In the genomic region with DNA sequence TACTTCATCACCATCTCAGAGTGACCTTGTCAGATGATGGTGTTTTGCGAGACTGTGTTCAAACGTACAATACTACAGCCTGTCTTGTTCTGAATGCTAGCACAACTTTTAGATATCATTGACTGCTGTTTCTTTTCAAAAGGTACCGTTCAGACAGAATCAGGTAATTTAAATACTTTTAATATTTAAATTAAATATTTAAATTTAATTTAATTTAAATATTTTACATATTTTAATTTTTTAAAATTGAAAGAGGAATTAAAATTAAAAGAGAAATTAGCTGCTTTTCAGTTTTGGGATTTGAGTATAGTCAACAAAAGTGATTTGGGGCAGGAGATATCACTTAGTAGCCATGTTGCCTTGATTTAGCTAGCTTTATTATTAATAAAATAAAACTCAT, we compare ENCODE assay signal across 8 cellular contexts.
"Had no signal": no experiment of that assay in that cellular context is flagged by ENCODE, and none has a peak within 500 bp of the region (broad histone marks: within the 10 kb centered on the region; RNA-seq: fewer than 3 reads in every experiment).

No MANE protein-coding gene starts in this region.

- FAIRE-seq: HepG2 had no signal

- H3K27ac ChIP-seq: HL-60, KMS-11 had no signal

- H3K27ac Mint-ChIP-seq: H9, IgD-negative memory B cell had no signal

- H3K9me3 Mint-ChIP-seq: H9, IgD-negative memory B cell had no signal

- ATAC-seq: HepG2 had no signal

- DNase-seq: GOT3, H9, HCEC 1CT, KBM-7 had no signal

- H3K27me3 Mint-ChIP-seq: IgD-negative memory B cell had no signal

- H3K4me2 ChIP-seq: KMS-11 had no signal

- H3K4me3 Mint-ChIP-seq: H9, IgD-negative memory B cell had no signal

- H3K4me1 Mint-ChIP-seq: IgD-negative memory B cell had no signal
